In the genomic region with DNA sequence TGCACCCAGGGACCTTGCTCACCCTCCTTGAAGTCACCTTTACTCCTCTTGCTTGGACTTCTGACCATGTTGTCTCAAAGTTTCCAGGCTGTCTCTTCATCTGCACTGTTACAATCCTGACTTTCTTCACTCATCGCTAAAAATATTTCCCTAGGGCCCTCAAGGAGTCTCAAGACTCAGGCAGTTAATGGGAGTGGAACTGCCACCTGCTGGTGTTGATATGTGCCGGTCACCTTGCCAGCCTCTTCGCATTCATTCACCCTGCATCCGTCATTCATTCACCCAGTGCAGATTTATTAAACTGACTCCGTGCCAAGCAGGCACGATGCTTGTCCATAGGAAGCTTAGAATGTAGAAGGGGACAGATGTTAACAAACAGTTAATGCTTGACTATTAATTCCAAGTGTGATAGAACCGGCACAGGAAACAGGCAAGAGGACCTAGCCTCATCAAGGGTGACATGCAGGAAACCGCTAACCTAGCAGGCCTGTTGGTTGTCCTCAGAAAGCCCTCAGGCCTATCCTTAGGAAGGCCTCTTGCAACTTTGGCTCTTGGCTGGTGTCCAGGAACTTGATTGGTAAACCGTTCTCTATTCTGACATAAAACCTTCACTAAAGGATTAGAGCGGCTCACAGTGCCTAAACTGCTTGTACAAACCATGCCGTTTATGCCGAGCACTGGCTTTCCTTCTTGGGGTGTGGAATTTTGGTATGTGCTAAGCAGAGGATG, we compare ENCODE assay signal across 1 cellular context.
TF ChIP-seq lines count a peak whose summit lies in the region.

No MANE protein-coding gene starts in this region.

TF ChIP-seq in WTC11, 78 proteins besides CTCF, POLR2A, EP300 and RAD21 (continued from another document):
- TF ChIP-seq, protein P1, sequence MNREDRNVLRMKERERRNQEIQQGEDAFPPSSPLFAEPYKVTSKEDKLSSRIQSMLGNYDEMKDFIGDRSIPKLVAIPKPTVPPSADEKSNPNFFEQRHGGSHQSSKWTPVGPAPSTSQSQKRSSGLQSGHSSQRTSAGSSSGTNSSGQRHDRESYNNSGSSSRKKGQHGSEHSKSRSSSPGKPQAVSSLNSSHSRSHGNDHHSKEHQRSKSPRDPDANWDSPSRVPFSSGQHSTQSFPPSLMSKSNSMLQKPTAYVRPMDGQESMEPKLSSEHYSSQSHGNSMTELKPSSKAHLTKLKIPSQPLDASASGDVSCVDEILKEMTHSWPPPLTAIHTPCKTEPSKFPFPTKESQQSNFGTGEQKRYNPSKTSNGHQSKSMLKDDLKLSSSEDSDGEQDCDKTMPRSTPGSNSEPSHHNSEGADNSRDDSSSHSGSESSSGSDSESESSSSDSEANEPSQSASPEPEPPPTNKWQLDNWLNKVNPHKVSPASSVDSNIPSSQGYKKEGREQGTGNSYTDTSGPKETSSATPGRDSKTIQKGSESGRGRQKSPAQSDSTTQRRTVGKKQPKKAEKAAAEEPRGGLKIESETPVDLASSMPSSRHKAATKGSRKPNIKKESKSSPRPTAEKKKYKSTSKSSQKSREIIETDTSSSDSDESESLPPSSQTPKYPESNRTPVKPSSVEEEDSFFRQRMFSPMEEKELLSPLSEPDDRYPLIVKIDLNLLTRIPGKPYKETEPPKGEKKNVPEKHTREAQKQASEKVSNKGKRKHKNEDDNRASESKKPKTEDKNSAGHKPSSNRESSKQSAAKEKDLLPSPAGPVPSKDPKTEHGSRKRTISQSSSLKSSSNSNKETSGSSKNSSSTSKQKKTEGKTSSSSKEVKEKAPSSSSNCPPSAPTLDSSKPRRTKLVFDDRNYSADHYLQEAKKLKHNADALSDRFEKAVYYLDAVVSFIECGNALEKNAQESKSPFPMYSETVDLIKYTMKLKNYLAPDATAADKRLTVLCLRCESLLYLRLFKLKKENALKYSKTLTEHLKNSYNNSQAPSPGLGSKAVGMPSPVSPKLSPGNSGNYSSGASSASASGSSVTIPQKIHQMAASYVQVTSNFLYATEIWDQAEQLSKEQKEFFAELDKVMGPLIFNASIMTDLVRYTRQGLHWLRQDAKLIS (CRISPR knock-in tag; IDR thresholded peaks at IDR 0.05; ENCODE audit: borderline replicate concordance): no peak
- TF ChIP-seq CBFB (CRISPR knock-in tag; IDR thresholded peaks at IDR 0.05; ENCODE audit: low read depth) (no peak), NR2C2 (CRISPR knock-in tag; IDR thresholded peaks at IDR 0.05) (no peak)
